ENCODE assay signal across 1 cellular context in the genomic region with DNA sequence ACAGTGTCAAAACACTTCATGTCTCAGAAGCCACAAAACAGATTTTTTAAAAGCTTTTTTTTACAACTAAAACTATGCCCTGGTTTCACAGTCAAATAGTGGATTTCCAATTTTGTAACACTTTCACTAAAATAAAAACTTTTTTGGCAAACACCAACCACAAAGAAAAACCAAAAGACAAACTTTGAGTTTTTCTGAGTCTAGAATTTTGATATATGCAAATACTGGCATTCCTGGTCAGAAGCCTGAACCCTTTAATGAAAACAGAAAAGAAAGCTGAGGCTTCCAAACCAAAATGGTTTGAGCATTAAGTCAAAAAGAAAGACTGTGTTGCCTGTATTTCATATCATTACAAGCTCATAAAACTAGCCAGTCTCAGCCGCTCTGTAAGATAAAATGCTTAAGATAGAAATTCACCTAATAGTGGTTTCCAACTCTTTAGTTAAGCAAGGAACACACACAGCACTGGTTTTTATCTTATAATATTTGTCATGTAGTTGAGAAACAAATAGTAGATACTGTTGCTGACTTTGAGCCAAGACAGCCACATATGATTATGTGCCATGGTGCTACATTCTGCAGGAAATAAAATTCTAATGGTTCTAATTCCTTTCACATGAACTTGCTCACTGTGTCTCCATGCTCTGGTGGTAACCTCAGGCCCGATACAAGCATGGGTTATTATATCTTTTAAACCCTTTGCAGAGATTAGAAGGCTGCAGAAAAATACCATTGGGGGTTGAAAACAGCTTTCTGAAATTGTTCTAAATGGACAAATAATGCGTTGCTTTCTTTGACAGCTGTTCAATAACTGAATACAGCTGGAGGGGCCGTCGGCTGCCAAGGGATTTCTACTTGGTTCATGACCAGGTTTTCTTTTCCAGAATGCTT.
TF ChIP-seq lines count a peak whose summit lies in the region.

No MANE protein-coding gene starts in this region.

TF ChIP-seq in HepG2, 621 proteins besides CTCF, POLR2A, EP300 and RAD21 (continued from another document):
- TF ChIP-seq, protein P1, sequence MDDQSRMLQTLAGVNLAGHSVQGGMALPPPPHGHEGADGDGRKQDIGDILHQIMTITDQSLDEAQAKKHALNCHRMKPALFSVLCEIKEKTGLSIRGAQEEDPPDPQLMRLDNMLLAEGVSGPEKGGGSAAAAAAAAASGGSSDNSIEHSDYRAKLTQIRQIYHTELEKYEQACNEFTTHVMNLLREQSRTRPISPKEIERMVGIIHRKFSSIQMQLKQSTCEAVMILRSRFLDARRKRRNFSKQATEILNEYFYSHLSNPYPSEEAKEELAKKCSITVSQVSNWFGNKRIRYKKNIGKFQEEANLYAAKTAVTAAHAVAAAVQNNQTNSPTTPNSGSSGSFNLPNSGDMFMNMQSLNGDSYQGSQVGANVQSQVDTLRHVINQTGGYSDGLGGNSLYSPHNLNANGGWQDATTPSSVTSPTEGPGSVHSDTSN (CRISPR knock-in tag; IDR thresholded peaks at IDR 0.05; ENCODE audit: borderline replicate concordance): no peak
TF ChIP-seq in HepG2: peak in this region for 0.
